Comparison of ENCODE assay signal across 8 cellular contexts in the genomic region with DNA sequence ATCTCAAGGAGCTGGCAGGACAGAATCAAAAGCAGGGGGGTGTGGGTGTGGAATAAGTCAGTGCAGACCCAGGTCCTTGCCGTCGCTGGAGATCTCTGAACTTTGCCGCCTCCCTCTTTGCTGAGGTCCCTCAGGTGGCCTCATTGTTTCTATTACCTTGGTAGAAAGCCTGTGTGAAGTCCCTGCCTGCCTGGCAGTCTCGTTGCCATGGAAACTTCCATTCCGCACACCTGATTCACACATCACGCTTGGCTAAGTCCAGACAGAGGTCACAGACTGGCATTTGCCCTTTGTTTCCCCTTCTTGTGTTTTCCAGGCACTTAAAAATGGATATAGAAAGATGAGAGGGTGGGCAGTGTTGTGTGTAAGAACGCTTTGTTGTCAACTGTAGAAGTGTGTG.
DNase-seq lines count a peak whose midpoint lies in the region; ATAC-seq, FAIRE-seq and TF ChIP-seq lines count a peak whose summit lies in the region.

No MANE protein-coding gene starts in this region.

- POLR2A ChIA-PET in OCI-LY7 (lab: Charles Lee) = interaction anchor here (0.5 to 1.6 kb wide), 2 partner anchors 10 to 469 kb away, joined by 3 to 4 read pairs; no protein-coding TSS in a partner anchor

- no peaks in the 10 kb centered on the region for H3K9me3 ChIP-seq in OCI-LY7 (ENCODE audit: low read length)

- H3K79me2 ChIP-seq in OCI-LY7 (ENCODE audit: insufficient read depth, low read depth, low read length) = no peaks in the 10 kb centered on the region

- H3K4me1 ChIP-seq in OCI-LY7 (ENCODE audit: insufficient read depth, low read length, poor library complexity, severe bottlenecking) = no peaks in the 10 kb centered on the region

- no peaks in the 10 kb centered on the region for H3K9me2 ChIP-seq in OCI-LY7 (ENCODE audit: insufficient read depth, low read length)

- BruUV-seq in OCI-LY7 (replicated peaks; lab: Mats Ljungman, UMichigan) = no TSS peak

- TF ChIP-seq CTCF in OCI-LY7 (conservative IDR thresholded peaks at IDR 0.05; ENCODE audit: low read length) (no peak), D721Med (IDR thresholded peaks at IDR 0.05; ENCODE audit: insufficient read depth, missing control alignments) (no peak)

- H3K27ac ChIP-seq in OCI-LY7 (ENCODE audit: low read depth, low read length, poor library complexity, severe bottlenecking) = no peak overlapping the region

- intact Hi-C loops in OCI-LY7 (cut with micrococcal nuclease; ENCODE audit: unreplicated experiment) (no loop called here), left ventricle myocardium superior (cut with micrococcal nuclease) (no loop called here)

- H2AFZ ChIP-seq in OCI-LY7 (ENCODE audit: low read length) = no peak overlapping the region

- CTCF ChIA-PET in OCI-LY7 (lab: Charles Lee; ENCODE audit: unreplicated experiment) = no interaction called here

- no peak for FAIRE-seq in D721Med (lab: Jason Lieb, UNC)

- no peaks in the 10 kb centered on the region for H4K20me1 ChIP-seq in OCI-LY7 (ENCODE audit: insufficient read depth, low read length)

- no peak overlapping the region for H3K4me2 ChIP-seq in OCI-LY7 (ENCODE audit: low read length)

- ATAC-seq in HG02798 (IDR thresholded peaks at IDR 0.05; ENCODE audit: poor library complexity, unreplicated experiment) (peak; percentile 75), HG02571 (IDR thresholded peaks at IDR 0.05; ENCODE audit: unreplicated experiment) (no peak), left ventricle myocardium superior (no peak)

- H3K36me3 ChIP-seq in OCI-LY7 (ENCODE audit: insufficient read depth, low read length) = no peaks in the 10 kb centered on the region

- no peak overlapping the region for H3K4me3 ChIP-seq in OCI-LY7 (ENCODE audit: low read depth, low read length, poor library complexity, severe bottlenecking)

- DNase-seq in ELF-1 (ENCODE audit: low read depth, low spot score) (peak; percentile 60), OCI-LY7 (ENCODE audit: low spot score) (peak; percentile 45), left kidney (ENCODE audit: low read depth, low spot score) (peak; percentile 97), D721Med (ENCODE audit: insufficient read length, low spot score) (no peak), left ventricle myocardium superior (no peak)
- no peak for DNase-seq in activated CD4-positive, CD25-positive, alpha-beta regulatory T cell (lab: John Stamatoyannopoulos, UW)

Comparison
In these comparisons a context has a peak if more than half of its experiments do, and no peak if none do; other contexts are left out.
1. DNase-seq: peak in ELF-1 (single experiment), OCI-LY7 (single experiment) and left kidney (single experiment); none in activated CD4-positive, CD25-positive, alpha-beta regulatory T cell (0 of 4), D721Med (single experiment) and left ventricle myocardium superior (single experiment).